9 cellular contexts compared by ENCODE assay signal in genomic region chr5:154967419-154968024, GRCh38. TPM values are rescaled to one million over a fixed set of nuclear protein-coding genes. Genes with fewer than 3 reads are reported as not detected.
DNase-seq lines count a peak whose midpoint lies in the region; ATAC-seq and TF ChIP-seq lines count a peak whose summit lies in the region.
"Had no signal": no experiment of that assay in that cellular context is flagged by ENCODE, and none has a peak within 500 bp of the region (broad histone marks: within the 10 kb centered on the region; RNA-seq: fewer than 3 reads in every experiment).

No MANE protein-coding gene starts in this region.

- TF ChIP-seq CTCF in MCF 10A (IDR thresholded peaks at IDR 0.05; ENCODE audit: unreplicated experiment), result peak; percentile 55
- TF ChIP-seq CTCF in breast epithelium (IDR thresholded peaks at IDR 0.05), result no peak
- peak; percentile 83 for TF ChIP-seq CTCF in OCI-LY7 (conservative IDR thresholded peaks at IDR 0.05; ENCODE audit: low read length)
- TF ChIP-seq CTCF in foreskin keratinocyte (conservative IDR thresholded peaks at IDR 0.05), result peak; percentile 70
- peak; percentile 74 for TF ChIP-seq CTCF in type B pancreatic cell (conservative IDR thresholded peaks at IDR 0.05)
- peak in 1 of 7 experiments; percentile 20 for TF ChIP-seq CTCF in stomach (IDR thresholded peaks at IDR 0.05)

- 75 to 84% (median 80%) methylated on average over 5 of the region's 5 CpGs for WGBS in stomach, 5 donors

- H2AFZ ChIP-seq in OCI-LY7 (ENCODE audit: low read length), result no peak overlapping the region

- intact Hi-C loops in MCF 10A (cut with micrococcal nuclease) (loop anchor here (1.0 kb wide), 1 partner anchor 37 kb away; no protein-coding TSS in a partner anchor), breast epithelium (cut with DNase I; ENCODE audit: low total_unique reads) (no loop called here), OCI-LY7 (cut with micrococcal nuclease; ENCODE audit: unreplicated experiment) (no loop called here), stomach (cut with DNase I; ENCODE audit: low total_unique reads) (no loop called here)

- H4K20me1 ChIP-seq in OCI-LY7 (ENCODE audit: insufficient read depth, low read length), result no peaks in the 10 kb centered on the region

- H3K9me3 ChIP-seq in breast epithelium (no peaks in the 10 kb centered on the region), OCI-LY7 (ENCODE audit: low read length) (no peaks in the 10 kb centered on the region), MG63 (no peaks in the 10 kb centered on the region), stomach (no peaks in the 10 kb centered on the region)

- H3K4me3 Mint-ChIP-seq in MCF 10A (ENCODE audit: unreplicated experiment) (no peak overlapping the region), type B pancreatic cell (no peak overlapping the region)

- H3K4me1 Mint-ChIP-seq in MCF 10A (ENCODE audit: insufficient read depth, unreplicated experiment), result no peaks in the 10 kb centered on the region
- H3K4me1 Mint-ChIP-seq in type B pancreatic cell (ENCODE audit: unreplicated experiment), result no peaks in the 10 kb centered on the region

- DNase-seq in MCF 10A (ENCODE audit: unreplicated experiment) (peak; percentile 38), breast epithelium (ENCODE audit: low spot score in 2 of 2) (no peak), OCI-LY7 (ENCODE audit: low spot score) (peak; percentile 7), foreskin keratinocyte (no peak), type B pancreatic cell (ENCODE audit: extremely low spot score, unreplicated experiment) (no peak), MG63 (no peak), stomach (no peak)
- DNase-seq: KG1 had no signal

- H3K79me2 ChIP-seq in OCI-LY7 (ENCODE audit: insufficient read depth, low read depth, low read length), result no peaks in the 10 kb centered on the region

- H3K27me3 ChIP-seq in breast epithelium (no peaks in the 10 kb centered on the region), foreskin keratinocyte (no peaks in the 10 kb centered on the region), MG63 (no peaks in the 10 kb centered on the region), stomach (no peaks in the 10 kb centered on the region)

- H3K4me2 ChIP-seq in OCI-LY7 (ENCODE audit: low read length), result no peak overlapping the region

- H3K36me3 Mint-ChIP-seq in MCF 10A (ENCODE audit: insufficient read depth, unreplicated experiment) (peaks cover 41% of the 10 kb centered on the region), type B pancreatic cell (peaks cover 10% of the 10 kb centered on the region)

- H3K27me3 Mint-ChIP-seq in MCF 10A (ENCODE audit: insufficient read depth, unreplicated experiment) (no peaks in the 10 kb centered on the region), type B pancreatic cell (no peaks in the 10 kb centered on the region)

- H3K9me3 Mint-ChIP-seq in MCF 10A (ENCODE audit: unreplicated experiment) (no peaks in the 10 kb centered on the region), type B pancreatic cell (no peaks in the 10 kb centered on the region)

- H3K27ac ChIP-seq in breast epithelium, result no peak overlapping the region
- no peak overlapping the region for H3K27ac ChIP-seq in OCI-LY7 (ENCODE audit: low read depth, low read length, poor library complexity, severe bottlenecking)
- H3K27ac ChIP-seq in foreskin keratinocyte, result no peak overlapping the region
- H3K27ac ChIP-seq in stomach, result no peak overlapping the region

- TF ChIP-seq POLR2A in breast epithelium (IDR thresholded peaks at IDR 0.05), result no peak
- TF ChIP-seq POLR2A in stomach (IDR thresholded peaks at IDR 0.05), result no peak

- H3K4me3 ChIP-seq in breast epithelium (no peak overlapping the region), OCI-LY7 (ENCODE audit: low read depth, low read length, poor library complexity, severe bottlenecking) (no peak overlapping the region), MG63 (no peak overlapping the region), stomach (no peak overlapping the region)

- ATAC-seq in foreskin keratinocyte (peak; percentile 33), GM19023 (IDR thresholded peaks at IDR 0.05; ENCODE audit: unreplicated experiment) (no peak)

- H3K4me1 ChIP-seq in breast epithelium (no peaks in the 10 kb centered on the region), OCI-LY7 (ENCODE audit: insufficient read depth, low read length, poor library complexity, severe bottlenecking) (no peaks in the 10 kb centered on the region), foreskin keratinocyte (no peaks in the 10 kb centered on the region), stomach (peaks cover 0 to 4% (median 0%) of the 10 kb centered on the region in 4 donors)

- BruUV-seq in MCF 10A (replicated peaks; lab: Mats Ljungman, UMichigan), result no TSS peak
- BruUV-seq in OCI-LY7 (replicated peaks; lab: Mats Ljungman, UMichigan), result no TSS peak

- H3K36me3 ChIP-seq in breast epithelium (peaks cover 4% of the 10 kb centered on the region), OCI-LY7 (ENCODE audit: insufficient read depth, low read length) (peaks cover 80% of the 10 kb centered on the region), MG63 (peaks cover 25% of the 10 kb centered on the region), stomach (peaks cover 18 to 62% (median 54%) of the 10 kb centered on the region in 4 donors)

- TF ChIP-seq EP300 in stomach (IDR thresholded peaks at IDR 0.05), result no peak

- no peaks in the 10 kb centered on the region for H3K9me2 ChIP-seq in OCI-LY7 (ENCODE audit: insufficient read depth, low read length)

- POLR2A ChIA-PET in MCF 10A (lab: Yijun Ruan, JAX) (interaction anchor here (0.6 kb wide), 1 partner anchor 569 kb away, joined by 4 read pairs; no protein-coding TSS in a partner anchor), OCI-LY7 (lab: Charles Lee) (no interaction called here)

- CTCF ChIA-PET in MCF 10A (lab: Yijun Ruan, JAX) (interaction anchor here (0.6 to 2.5 kb wide), 21 partner anchors 9 to 1857 kb away, joined by 3 to 10 read pairs (median 4); no protein-coding TSS in a partner anchor), OCI-LY7 (lab: Charles Lee; ENCODE audit: unreplicated experiment) (no interaction called here)

- H3K27ac Mint-ChIP-seq in MCF 10A (ENCODE audit: low read depth, unreplicated experiment) (no peak overlapping the region), type B pancreatic cell (no peak overlapping the region)

RNA-seq across cellular contexts. Expression of gene MRPL22, which starts 26.6 kb away (rescaled TPM):
- total RNA-seq in MCF 10A (2022) (123 and 127 TPM in 2 replicates), breast epithelium (10 to 100 TPM; 12.1 to 23.4 (median 21.4) TPM), OCI-LY7 (2022) (91.8 and 94.4 TPM in 2 replicates), foreskin keratinocyte (43.8 and 46.3 TPM in 2 replicates), type B pancreatic cell (ENCODE audit: low replicate concordance) (41.1 and 54.9 TPM in 2 replicates), stomach (10 to 100 TPM in 1 of 5 donors, 1 to 10 TPM in 3, not detected in 1; 1.3 to 10.1 (median 6.1) TPM)
- 34.0 and 48.9 TPM in 2 replicates for total RNA-seq in OCI-LY7 (2014; rRNA removed; shearing (Covaris generic))
- polyA plus RNA-seq in foreskin keratinocyte (91.3 and 98.1 TPM in 2 replicates), stomach (10 to 100 TPM; 47.5 to 63.4 (median 48.0) TPM)
- total RNA-seq in MG63 (2014; rRNA removed; shearing (Covaris generic); ENCODE audit: low replicate concordance), result 57.4 and 104 TPM in 2 replicates

RNA-seq across cellular contexts. Expression of gene GEMIN5, which starts 29.5 kb away (rescaled TPM):
- 25.1 and 34.5 TPM in 2 replicates for total RNA-seq in MCF 10A (2022)
- total RNA-seq in breast epithelium, result 10 to 100 TPM; 14.4 to 23.2 (median 19.3) TPM
- 17.9 and 20.1 TPM in 2 replicates for total RNA-seq in OCI-LY7 (2014; rRNA removed; shearing (Covaris generic))
- total RNA-seq in OCI-LY7 (2022), result 20.6 and 25.6 TPM in 2 replicates
- 25.3 and 31.7 TPM in 2 replicates for total RNA-seq in foreskin keratinocyte
- polyA plus RNA-seq in foreskin keratinocyte, result 6.1 and 9.0 TPM in 2 replicates
- 13.8 and 22.5 TPM in 2 replicates for total RNA-seq in type B pancreatic cell (ENCODE audit: low replicate concordance)
- 36.9 and 39.6 TPM in 2 replicates for total RNA-seq in MG63 (2014; rRNA removed; shearing (Covaris generic); ENCODE audit: low replicate concordance)
- 10 to 100 TPM in 1 of 5 donors, 1 to 10 TPM in 4; 2.9 to 13.8 (median 4.9) TPM for total RNA-seq in stomach
- polyA plus RNA-seq in stomach, result 1 to 10 TPM; 2.1 to 5.0 (median 3.0) TPM

RNA-seq across cellular contexts. Expression of gene KIF4B, which starts 46.0 kb away (rescaled TPM):
- total RNA-seq in MCF 10A (2022), result not detected in 2 replicates
- not detected for total RNA-seq in breast epithelium
- not detected in 2 replicates for total RNA-seq in OCI-LY7 (2014; rRNA removed; shearing (Covaris generic))
- total RNA-seq in OCI-LY7 (2022), result not detected in 2 replicates
- total RNA-seq in foreskin keratinocyte, result 0.03 and 0.04 TPM in 2 replicates
- not detected in 2 replicates for polyA plus RNA-seq in foreskin keratinocyte
- total RNA-seq in type B pancreatic cell (ENCODE audit: low replicate concordance), result 0.14 and 0.17 TPM in 2 replicates
- total RNA-seq in MG63 (2014; rRNA removed; shearing (Covaris generic); ENCODE audit: low replicate concordance), result 0.03 and 0.10 TPM in 2 replicates
- total RNA-seq in stomach, result under 1 TPM in 1 of 5 donors, not detected in 4; 0.18 TPM
- not detected for polyA plus RNA-seq in stomach

Comparison
In these comparisons a context has a peak if more than half of its experiments do, and no peak if none do; other contexts are left out.
1. DNase-seq: peak in MCF 10A (single experiment) and OCI-LY7 (single experiment); none in breast epithelium (0 of 2), foreskin keratinocyte (0 of 2), type B pancreatic cell (single experiment), MG63 (single experiment) and stomach (single experiment).
2. CTCF ChIP-seq: peak in MCF 10A (single experiment), OCI-LY7 (single experiment), foreskin keratinocyte (single experiment) and type B pancreatic cell (single experiment); none in breast epithelium (0 of 3).